ENCODE assay signal across 7 cellular contexts in genomic region chr4:184126800-184127199, GRCh38.
"Had no signal": no experiment of that assay in that cellular context is flagged by ENCODE, and none has a peak within 500 bp of the region (broad histone marks: within the 10 kb centered on the region; RNA-seq: fewer than 3 reads in every experiment).

No MANE protein-coding gene starts in this region.

- FAIRE-seq: GM12878, GM12891, GM12892, GM18507, GM19239 had no signal

- H3K4me3 ChIP-seq: GM12878 had no signal

- DNase-seq: GDM1, GF-D8 had no signal

- ATAC-seq: GM12878 had no signal
